8 cellular contexts compared by ENCODE assay signal in the genomic region with DNA sequence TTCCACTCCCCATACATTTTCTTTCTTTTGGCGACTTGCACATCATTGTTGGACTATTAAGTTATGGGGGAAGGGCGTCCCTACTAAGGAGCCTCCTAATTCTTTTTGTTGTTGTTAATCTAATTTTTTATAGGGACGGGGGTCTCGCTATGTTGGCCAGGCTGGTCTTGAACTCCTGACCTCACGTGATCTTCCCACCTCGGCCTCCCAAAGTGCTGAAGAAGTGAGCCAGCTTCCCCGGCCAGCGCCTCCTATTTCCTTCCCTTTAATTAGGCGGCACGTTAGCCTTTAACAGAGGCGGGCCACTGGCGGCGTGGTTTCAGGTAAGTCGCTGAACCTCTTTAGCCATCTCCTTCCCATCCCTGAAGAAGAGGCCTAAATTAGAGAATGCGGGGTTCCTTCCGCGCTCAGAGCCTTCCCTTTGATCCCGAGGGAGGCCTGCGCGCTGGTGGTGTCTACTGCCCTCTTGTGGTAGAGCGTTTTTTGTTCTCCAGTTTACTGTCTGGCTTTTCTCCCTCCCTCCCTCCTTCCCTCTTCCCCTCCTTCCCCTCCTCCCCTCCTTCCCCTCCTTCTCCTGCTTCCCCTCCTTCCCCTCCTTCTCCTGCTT. TPM values are rescaled to one million over a fixed set of nuclear protein-coding genes. Genes with fewer than 3 reads are reported as not detected.
A peak's percentile ranks its signal among the peaks of the same experiment; 100 is the strongest.
DNase-seq lines count a peak whose midpoint lies in the region; ATAC-seq, FAIRE-seq and TF ChIP-seq lines count a peak whose summit lies in the region.

No MANE protein-coding gene starts in this region.

- CTCF ChIA-PET in activated CD8-positive, alpha-beta T cell treated with anti-CD3 and anti-CD28 coated beads, Interleukin-2, amount 10 ng/mL, durations not matched to agents 7 days and 5 days (lab: Charles Lee): interaction anchor here (0.6 to 2.6 kb wide), 9 partner anchors 15 to 233 kb away, joined by 3 to 10 read pairs (median 4); no protein-coding TSS in a partner anchor
- CTCF ChIA-PET in H1 (lab: Charles Lee; ENCODE audit: partially characterized antibody): interaction anchor here (0.7 to 2.3 kb wide), 14 partner anchors 10 to 240 kb away, joined by 3 to 9 read pairs (median 4); no protein-coding TSS in a partner anchor

- H4K8ac ChIP-seq in H1 (ENCODE audit: extremely low read depth, insufficient read depth, low read length) (no peak overlapping the region), mesenchymal stem cell (ENCODE audit: low read length) (peak overlapping the region; percentile 88)

- no peaks in the 10 kb centered on the region for H3K79me2 ChIP-seq in H1 (ENCODE audit: control insufficient read depth in 1 of 2, insufficient read depth in 2 of 2, low read length in 2 of 2)

- H3K27ac Mint-ChIP-seq in activated CD8-positive, alpha-beta T cell treated with anti-CD3 and anti-CD28 coated beads, Interleukin-2, amount 10 ng/mL, durations not matched to agents 7 days and 5 days: no peak overlapping the region

- no peaks in the 10 kb centered on the region for H3K79me1 ChIP-seq in H1 (ENCODE audit: low read depth, low read length)
- H3K79me1 ChIP-seq in mesenchymal stem cell (replicated peaks; ENCODE audit: low read length, poor library complexity, severe bottlenecking): no peaks in the 10 kb centered on the region

- H2BK12ac ChIP-seq in H1 (ENCODE audit: low read depth, low read length) (no peak overlapping the region), mesenchymal stem cell (ENCODE audit: low read length in 2 of 2) (no peak overlapping the region)

- TF ChIP-seq CTCF in H1 (IDR thresholded peaks at IDR 0.05; ENCODE audit: control extremely low read depth in 1 of 3, insufficient read depth in 1 of 3, low read depth in 1 of 3, low read length in 3 of 3): peak; percentile 72 to 77 (median 74)

- H4K91ac ChIP-seq in H1 (replicated peaks; ENCODE audit: insufficient read length, low read length) (no peak overlapping the region), mesenchymal stem cell (ENCODE audit: low read length) (peak overlapping the region; percentile 50)

- no peak overlapping the region for H3K18ac ChIP-seq in H1 (ENCODE audit: extremely low read depth, low read length)
- no peak overlapping the region for H3K18ac ChIP-seq in mesenchymal stem cell (ENCODE audit: low read depth in 1 of 2, low read length in 2 of 2)

- H3K4me3 ChIP-seq in H1 (ENCODE audit: extremely low read depth in 1 of 4, insufficient read depth in 2 of 4, low read depth in 3 of 4, low read length in 4 of 4) (no peak overlapping the region), mesenchymal stem cell (ENCODE audit: insufficient read depth in 1 of 2, low read depth in 1 of 2, low read length in 2 of 2) (peak overlapping the region in 1 of 2 experiments; percentile 65)

- DNase-seq in C1 segment of cervical spinal cord (lab: John Stamatoyannopoulos, UW) (peak in 12 of 14 donors; percentile 1 to 47 (median 16)), HS-5 (ENCODE audit: low read depth) (peak; percentile 34), NCI-H82 treated with DMSO at 0.1 percent for 48 hours (lab: John Stamatoyannopoulos, UW; ENCODE audit: unreplicated experiment) (peak; percentile 61), H1 (ENCODE audit: low read depth in 1 of 2, low spot score in 2 of 2) (peak; percentile 68 to 81), mesenchymal stem cell (peak; percentile 76)
- peak; percentile 74 for DNase-seq in activated CD8-positive, alpha-beta T cell treated with anti-CD3 and anti-CD28 coated beads, Interleukin-2, amount 10 ng/mL, durations not matched to agents 7 days and 5 days
- peak; percentile 23 to 32 for DNase-seq in stimulated activated CD8-positive, alpha-beta memory T cell treated with anti-CD3 and anti-CD28 coated beads, Interleukin-15, amount 100 ng/mL, for 4 hours (ENCODE audit: low read depth in 2 of 2)

- peak; percentile 78 for FAIRE-seq in H1 (lab: Jason Lieb, UNC)

- no peaks in the 10 kb centered on the region for H3K36me3 Mint-ChIP-seq in activated CD8-positive, alpha-beta T cell treated with anti-CD3 and anti-CD28 coated beads, Interleukin-2, amount 10 ng/mL, durations not matched to agents 7 days and 5 days (ENCODE audit: low read depth)

- H2BK15ac ChIP-seq in H1 (ENCODE audit: low read length) (no peak overlapping the region), mesenchymal stem cell (ENCODE audit: low read depth, poor library complexity, severe bottlenecking) (peak overlapping the region; percentile 52)

- H3K9me3 Mint-ChIP-seq in activated CD8-positive, alpha-beta T cell treated with anti-CD3 and anti-CD28 coated beads, Interleukin-2, amount 10 ng/mL, durations not matched to agents 7 days and 5 days (ENCODE audit: insufficient read depth): no peaks in the 10 kb centered on the region

- H4K5ac ChIP-seq in H1 (ENCODE audit: insufficient read length, low read depth, low read length): no peak overlapping the region

- TF ChIP-seq RAD21 in H1 (IDR thresholded peaks at IDR 0.05 in 1 of 2, conservative IDR thresholded peaks at IDR 0.05 in 1 of 2; ENCODE audit: low read depth in 2 of 2, low read length in 2 of 2): peak; percentile 80 to 82

- H2AFZ ChIP-seq in H1 (ENCODE audit: low read length) (no peak overlapping the region), mesenchymal stem cell (ENCODE audit: low read depth, low read length) (no peak overlapping the region)

- H3K23me2 ChIP-seq in H1 (ENCODE audit: low read depth, low read length): no peaks in the 10 kb centered on the region

- no peak for TF ChIP-seq EP300 in H1 (IDR thresholded peaks at IDR 0.05; ENCODE audit: borderline replicate concordance in 1 of 2, low read depth in 2 of 2, low read length in 2 of 2)

- H3K4me2 ChIP-seq in H1 (ENCODE audit: insufficient read depth in 1 of 2, low read depth in 2 of 2, low read length in 2 of 2) (0 out of 4 replicates have a peak overlapping the region, but pooled peaks of 1 of the 2 experiments have one; percentile 2), mesenchymal stem cell (ENCODE audit: low read length, poor library complexity, severe bottlenecking) (peak overlapping the region; percentile 71)

- H3K14ac ChIP-seq in H1 (ENCODE audit: insufficient read length) (no peak overlapping the region), mesenchymal stem cell (ENCODE audit: low read length in 2 of 2) (no peak overlapping the region)

- H3K4me1 ChIP-seq in H1 (replicated peaks in 1 of 4; ENCODE audit: control insufficient read depth in 3 of 4, insufficient read depth in 4 of 4, low read length in 3 of 4): no peaks in the 10 kb centered on the region
- no peaks in the 10 kb centered on the region for H3K4me1 ChIP-seq in mesenchymal stem cell (ENCODE audit: control insufficient read depth, insufficient read depth, low read depth, low read length)

- H2AK5ac ChIP-seq in H1 (ENCODE audit: low read depth, low read length) (no peak overlapping the region), mesenchymal stem cell (ENCODE audit: low read length, severe bottlenecking) (no peak overlapping the region)

- no peak overlapping the region for H2BK20ac ChIP-seq in H1 (ENCODE audit: low read length)

- H3K23ac ChIP-seq in H1 (ENCODE audit: insufficient read length) (no peak overlapping the region), mesenchymal stem cell (ENCODE audit: low read length in 2 of 2) (no peak overlapping the region)

- H3K36me3 ChIP-seq in H1 (ENCODE audit: control insufficient read depth in 2 of 4, insufficient read depth in 4 of 4, low read length in 3 of 4) (no peaks in the 10 kb centered on the region), mesenchymal stem cell (ENCODE audit: control insufficient read depth in 1 of 2, insufficient read depth in 2 of 2, low read depth in 1 of 2, low read length in 2 of 2) (no peaks in the 10 kb centered on the region)

- H3K4me1 Mint-ChIP-seq in activated CD8-positive, alpha-beta T cell treated with anti-CD3 and anti-CD28 coated beads, Interleukin-2, amount 10 ng/mL, durations not matched to agents 7 days and 5 days (ENCODE audit: low read depth): peaks cover 17% of the 10 kb centered on the region

- no peaks in the 10 kb centered on the region for H3K9me3 ChIP-seq in H1 (ENCODE audit: insufficient read depth in 2 of 2, low read depth in 1 of 2, low read length in 1 of 2)
- H3K9me3 ChIP-seq in mesenchymal stem cell (ENCODE audit: control insufficient read depth, low read length): no peaks in the 10 kb centered on the region

- no peak for TF ChIP-seq POLR2A in H1 (IDR thresholded peaks at IDR 0.05; ENCODE audit: control extremely low read depth in 1 of 2, low read depth in 2 of 2, low read length in 2 of 2)

- H2BK5ac ChIP-seq in H1 (ENCODE audit: low read depth, low read length): no peak overlapping the region
- no peak overlapping the region for H2BK5ac ChIP-seq in mesenchymal stem cell (ENCODE audit: low read depth, low read length, poor library complexity, severe bottlenecking)

- no peak overlapping the region for H2BK120ac ChIP-seq in H1 (replicated peaks; ENCODE audit: low read depth, low read length)
- no peak overlapping the region for H2BK120ac ChIP-seq in mesenchymal stem cell (ENCODE audit: low read depth, low read length)

- POLR2A ChIA-PET in activated CD8-positive, alpha-beta T cell treated with anti-CD3 and anti-CD28 coated beads, Interleukin-2, amount 10 ng/mL, durations not matched to agents 7 days and 5 days (lab: Charles Lee): no interaction called here
- POLR2A ChIA-PET in H1 (lab: Charles Lee; ENCODE audit: partially characterized antibody): interaction anchor here (2.2 kb wide), 1 partner anchor 10 kb away, joined by 6 read pairs; no protein-coding TSS in a partner anchor

- 40% methylated on average over 18 of the region's 21 CpGs; no CpG with 5 or more reads in 1 of the 2 experiments for WGBS in H1 (ENCODE audit: extremely low coverage in 1 of 2, insufficient coverage in 1 of 2, insufficient read length in 1 of 2, insufficient replicate concordance in 2 of 2, low coverage in 1 of 2, low lambda C conversion rate in 2 of 2, missing lambda C conversion rate in 1 of 2), 2 experiments
- WGBS in mesenchymal stem cell: 33% methylated on average over 20 of the region's 21 CpGs

- no peaks in the 10 kb centered on the region for H3K27me3 Mint-ChIP-seq in activated CD8-positive, alpha-beta T cell treated with anti-CD3 and anti-CD28 coated beads, Interleukin-2, amount 10 ng/mL, durations not matched to agents 7 days and 5 days (ENCODE audit: low read depth)

- H3K9ac ChIP-seq in H1 (replicated peaks in 1 of 4; ENCODE audit: extremely low read depth in 1 of 4, low read depth in 3 of 4, low read length in 3 of 4) (no peak overlapping the region), mesenchymal stem cell (ENCODE audit: low read length) (peak overlapping the region; percentile 73)

- peak; percentile 87 for ATAC-seq in activated CD8-positive, alpha-beta T cell treated with anti-CD3 and anti-CD28 coated beads, Interleukin-2, amount 10 ng/mL, durations not matched to agents 7 days and 5 days
- ATAC-seq in GM19467 (IDR thresholded peaks at IDR 0.05; ENCODE audit: unreplicated experiment): no peak

- peak overlapping the region; percentile 50 for H3K4me3 Mint-ChIP-seq in activated CD8-positive, alpha-beta T cell treated with anti-CD3 and anti-CD28 coated beads, Interleukin-2, amount 10 ng/mL, durations not matched to agents 7 days and 5 days

- H3K27ac ChIP-seq in H1 (ENCODE audit: low read depth, low read length) (no peak overlapping the region), mesenchymal stem cell (ENCODE audit: low read length, poor library complexity, severe bottlenecking) (no peak overlapping the region)

- H3K4ac ChIP-seq in H1 (replicated peaks; ENCODE audit: insufficient read length, low read depth, low read length): no peak overlapping the region
- H3K4ac ChIP-seq in mesenchymal stem cell (ENCODE audit: low read depth in 1 of 2, low read length in 2 of 2): no peak overlapping the region

- no peak overlapping the region for H3K56ac ChIP-seq in H1 (replicated peaks; ENCODE audit: insufficient read length, low read depth, low read length)

- no peaks in the 10 kb centered on the region for H4K20me1 ChIP-seq in H1 (replicated peaks in 1 of 2; ENCODE audit: control insufficient read depth in 1 of 2, insufficient read depth in 2 of 2, low read length in 2 of 2)

- H3K27me3 ChIP-seq in H1 (replicated peaks in 1 of 4; ENCODE audit: control insufficient read depth in 3 of 4, extremely low read depth in 1 of 4, insufficient read depth in 3 of 4, low read length in 3 of 4) (no peaks in the 10 kb centered on the region), mesenchymal stem cell (ENCODE audit: control insufficient read depth in 1 of 2, insufficient read depth in 1 of 2, low read length in 2 of 2) (peaks cover 0 to 9% of the 10 kb centered on the region in 2 experiments)

RNA-seq across cellular contexts. Expression of a gene that starts 38.1 kb away (rescaled TPM):
- 1 to 10 TPM in 1 of 2 experiments, under 1 TPM in 1; 0.94 to 1.3 TPM for total RNA-seq in activated CD8-positive, alpha-beta T cell treated with anti-CD3 and anti-CD28 coated beads, Interleukin-2, amount 10 ng/mL, durations not matched to agents 7 days and 5 days
- total RNA-seq in H1 (2021; fragmentation: NEBNext Ultra II Directional; extraction: Animal tissue kit (Norgen Biotek cat#: 25700)): not detected in 2 replicates
- not detected in 2 replicates for polyA plus RNA-seq in H1 (2011; rRNA removed)
- not detected for polyA plus RNA-seq in H1 (2011; cell fraction: cytosol; rRNA removed)
- polyA plus RNA-seq in H1 (2011; cell fraction: nucleus; rRNA removed): not detected
- polyA plus RNA-seq in H1 (2012, experiment 1 of 2): 0.03 TPM in 1 of 4 replicates, not detected in the others
- not detected for polyA plus RNA-seq in H1 (2012, experiment 2 of 2)
- not detected for polyA plus RNA-seq in H1 (2013, experiment 1 of 2)
- polyA plus RNA-seq in H1 (2013, experiment 2 of 2): 0.02 TPM
- not detected in 2 replicates for polyA minus RNA-seq in H1 (2011; rRNA and poly(A)+ RNA removed)
- polyA minus RNA-seq in H1 (2011; cell fraction: cytosol; rRNA and poly(A)+ RNA removed): not detected
- not detected for polyA minus RNA-seq in H1 (2011; cell fraction: nucleus; rRNA and poly(A)+ RNA removed)
- polyA plus RNA-seq in mesenchymal stem cell (2013, experiment 1 of 2): 0.08 TPM
- 0.14 TPM for polyA plus RNA-seq in mesenchymal stem cell (2013, experiment 2 of 2)

RNA-seq across cellular contexts. Expression of a gene that starts 49.7 kb away (rescaled TPM):
- under 1 TPM in 1 of 2 experiments, not detected in 1; 0.16 TPM for total RNA-seq in activated CD8-positive, alpha-beta T cell treated with anti-CD3 and anti-CD28 coated beads, Interleukin-2, amount 10 ng/mL, durations not matched to agents 7 days and 5 days
- not detected in 2 replicates for total RNA-seq in H1 (2021; fragmentation: NEBNext Ultra II Directional; extraction: Animal tissue kit (Norgen Biotek cat#: 25700))
- not detected in 2 replicates for polyA plus RNA-seq in H1 (2011; rRNA removed)
- not detected for polyA plus RNA-seq in H1 (2011; cell fraction: cytosol; rRNA removed)
- not detected for polyA plus RNA-seq in H1 (2011; cell fraction: nucleus; rRNA removed)
- polyA plus RNA-seq in H1 (2012, experiment 1 of 2): not detected in 4 replicates
- not detected for polyA plus RNA-seq in H1 (2012, experiment 2 of 2)
- polyA plus RNA-seq in H1 (2013, experiment 1 of 2): not detected
- polyA plus RNA-seq in H1 (2013, experiment 2 of 2): 0.02 TPM
- not detected in 2 replicates for polyA minus RNA-seq in H1 (2011; rRNA and poly(A)+ RNA removed)
- polyA minus RNA-seq in H1 (2011; cell fraction: cytosol; rRNA and poly(A)+ RNA removed): not detected
- polyA minus RNA-seq in H1 (2011; cell fraction: nucleus; rRNA and poly(A)+ RNA removed): not detected
- polyA plus RNA-seq in mesenchymal stem cell (2013, experiment 1 of 2): not detected
- polyA plus RNA-seq in mesenchymal stem cell (2013, experiment 2 of 2): not detected

RNA-seq across cellular contexts. Expression of a gene that starts 58.9 kb away (rescaled TPM):
- total RNA-seq in activated CD8-positive, alpha-beta T cell treated with anti-CD3 and anti-CD28 coated beads, Interleukin-2, amount 10 ng/mL, durations not matched to agents 7 days and 5 days: 100 to 1,000 TPM; 296 to 302 TPM
- 377 and 383 TPM in 2 replicates for total RNA-seq in H1 (2021; fragmentation: NEBNext Ultra II Directional; extraction: Animal tissue kit (Norgen Biotek cat#: 25700))
- polyA plus RNA-seq in H1 (2011; rRNA removed): 146 and 206 TPM in 2 replicates
- 309 TPM for polyA plus RNA-seq in H1 (2011; cell fraction: cytosol; rRNA removed)
- 64.1 TPM for polyA plus RNA-seq in H1 (2011; cell fraction: nucleus; rRNA removed)
- polyA plus RNA-seq in H1 (2012, experiment 1 of 2): 445 to 532 TPM (median 477 TPM) in 4 replicates
- 132 TPM for polyA plus RNA-seq in H1 (2012, experiment 2 of 2)
- 265 TPM for polyA plus RNA-seq in H1 (2013, experiment 1 of 2)
- polyA plus RNA-seq in H1 (2013, experiment 2 of 2): 265 TPM
- polyA minus RNA-seq in H1 (2011; rRNA and poly(A)+ RNA removed): 67.8 and 86.5 TPM in 2 replicates
- polyA minus RNA-seq in H1 (2011; cell fraction: cytosol; rRNA and poly(A)+ RNA removed): 67.4 TPM
- 45.1 TPM for polyA minus RNA-seq in H1 (2011; cell fraction: nucleus; rRNA and poly(A)+ RNA removed)
- 232 TPM for polyA plus RNA-seq in mesenchymal stem cell (2013, experiment 1 of 2)
- 236 TPM for polyA plus RNA-seq in mesenchymal stem cell (2013, experiment 2 of 2)

Comparison
In these comparisons a context has a peak if more than half of its experiments do, and no peak if none do; other contexts are left out.
1. DNase-seq: peak in every context shown above with its lines; median percentile 76 in mesenchymal stem cell; 74 in H1; 74 in activated CD8-positive, alpha-beta T cell treated with anti-CD3 and anti-CD28 coated beads, Interleukin-2, amount 10 ng/mL, durations not matched to agents 7 days and 5 days; 61 in NCI-H82 treated with DMSO at 0.1 percent for 48 hours; 34 in HS-5; 28 in stimulated activated CD8-positive, alpha-beta memory T cell treated with anti-CD3 and anti-CD28 coated beads, Interleukin-15, amount 100 ng/mL, for 4 hours; 16 in C1 segment of cervical spinal cord.